8 cellular contexts compared by ENCODE assay signal in genomic region chr1:150221552-150221951, GRCh38.
DNase-seq lines count a peak whose midpoint lies in the region; ATAC-seq and TF ChIP-seq lines count a peak whose summit lies in the region.
"Had no signal": no experiment of that assay in that cellular context is flagged by ENCODE, and none has a peak within 500 bp of the region (broad histone marks: within the 10 kb centered on the region; RNA-seq: fewer than 3 reads in every experiment).

No MANE protein-coding gene starts in this region.

- H3K27ac Mint-ChIP-seq in nephron, result no peak overlapping the region

- H3K36me3 Mint-ChIP-seq in nephron (ENCODE audit: low read depth), result peaks cover 54% of the 10 kb centered on the region

- TF ChIP-seq CTCF in LNCAP (IDR thresholded peaks at IDR 0.05) (peak; percentile 61), cardiac fibroblast (IDR thresholded peaks at IDR 0.05; ENCODE audit: low read depth, low read length) (peak; percentile 62), nephron (IDR thresholded peaks at IDR 0.05; ENCODE audit: unreplicated experiment in 3 of 3) (peak; percentile 30 to 41 (median 34))

- H3K4me1 Mint-ChIP-seq in nephron, result no peaks in the 10 kb centered on the region

- H3K4me3 ChIP-seq in cardiac fibroblast (replicated peaks in 1 of 2; ENCODE audit: low read depth in 2 of 2, low read length in 2 of 2), result no peak overlapping the region

- no peak overlapping the region for H3K4me3 Mint-ChIP-seq in nephron

- DNase-seq in EH (ENCODE audit: low read depth), result peak; percentile 50
- DNase-seq in cardiac fibroblast (ENCODE audit: low read depth in 2 of 2), result peak; percentile 58 to 59
- DNase-seq: activated effector memory CD4-positive, alpha-beta T cell treated with Interleukin-2 at 50 U/mL for 16 hours had no signal

- H3K9me3 Mint-ChIP-seq in nephron, result no peaks in the 10 kb centered on the region

- no peak for ATAC-seq in HG03025 (IDR thresholded peaks at IDR 0.05; ENCODE audit: low FRiP score, unreplicated experiment)
- no peak for ATAC-seq in HG03175 (IDR thresholded peaks at IDR 0.05; ENCODE audit: unreplicated experiment)
- no peak for ATAC-seq in GM19328 (IDR thresholded peaks at IDR 0.05; ENCODE audit: unreplicated experiment)

- H3K27me3 Mint-ChIP-seq in nephron (ENCODE audit: low read depth), result no peaks in the 10 kb centered on the region
